ENCODE assay signal across 8 cellular contexts in genomic region chr16:30649725-30650368, GRCh38. TPM values are rescaled to one million over a fixed set of nuclear protein-coding genes. Genes with fewer than 3 reads are reported as not detected.
A peak's percentile ranks its signal among the peaks of the same experiment; 100 is the strongest.
DNase-seq lines count a peak whose midpoint lies in the region; ATAC-seq, FAIRE-seq and TF ChIP-seq lines count a peak whose summit lies in the region.

No MANE protein-coding gene starts in this region.

- TF ChIP-seq CTCF in WTC11 (IDR thresholded peaks at IDR 0.05), result no peak
- no peak for TF ChIP-seq CTCF in heart right ventricle (IDR thresholded peaks at IDR 0.05)

- CTCF ChIA-PET in WTC11 (lab: Charles Lee), result interaction anchor here (0.6 to 2.2 kb wide), 16 partner anchors 12 to 232 kb away, joined by 3 to 18 read pairs (median 6); partner anchors contain the start of gene DCTPP1

- peak overlapping the region; percentile 97 for H3K4me3 Mint-ChIP-seq in WTC11

- FAIRE-seq in small intestine (lab: Jason Lieb, UNC), result no peak

- H3K4me3 ChIP-seq in heart right ventricle (peak overlapping the region in 9 of 10 donors; percentile 73 to 97 (median 89)), small intestine (ENCODE audit: low read depth in 1 of 2, low read length in 2 of 2) (peak overlapping the region in 1 of 2 donors; percentile 45)

- H3K4me1 ChIP-seq in heart right ventricle (peaks cover 3 to 23% (median 19%) of the 10 kb centered on the region in 9 donors), small intestine (ENCODE audit: control insufficient read depth in 2 of 2, insufficient read depth in 1 of 2, low read depth in 1 of 2, low read length in 1 of 2) (peaks cover 0 to 5% of the 10 kb centered on the region in 2 donors)

- peak overlapping the region; percentile 89 to 98 (median 96) for H3K27ac ChIP-seq in heart right ventricle
- H3K27ac ChIP-seq in small intestine (ENCODE audit: low read depth in 1 of 2, low read length in 1 of 2), result peak overlapping the region; percentile 93

- peaks cover 0 to 27% (median 9%) of the 10 kb centered on the region in 9 donors for H3K36me3 ChIP-seq in heart right ventricle
- peaks cover 8 to 16% of the 10 kb centered on the region in 2 donors for H3K36me3 ChIP-seq in small intestine (ENCODE audit: control insufficient read depth in 2 of 2, insufficient read depth in 2 of 2, low read length in 2 of 2)

- H3K9me3 ChIP-seq in heart right ventricle (no peaks in the 10 kb centered on the region), small intestine (ENCODE audit: control insufficient read depth, low read depth) (no peaks in the 10 kb centered on the region)

- intact Hi-C loops in heart right ventricle (cut with DNase I), result loop anchor here in 4 of 10 donors (1.0 to 10.0 kb wide), 6 partner anchors 8 to 835 kb away; partner anchors contain the start of genes FBRS (in 2 of the 4), PAGR1 (in 1 of the 4), PPP4C (in 1 of the 4) and PRRT2 (in 1 of the 4)

- H3K9me3 Mint-ChIP-seq in WTC11, result no peaks in the 10 kb centered on the region

- H3K27ac Mint-ChIP-seq in WTC11, result peak overlapping the region; percentile 98

- 36 to 38% methylated on average over 22 of the region's 22 CpGs for WGBS in heart right ventricle, 2 donors
- WGBS in small intestine, 3 donors, result 25 to 36% (median 27%) methylated on average over 22 of the region's 22 CpGs

- H3K36me3 Mint-ChIP-seq in WTC11, result no peaks in the 10 kb centered on the region; the same call in 1 of the 2 replicates

- H3K4me1 Mint-ChIP-seq in WTC11, result peaks cover 15% of the 10 kb centered on the region

- DNase-seq in stimulated activated CD4-positive, alpha-beta T cell treated with anti-CD3 and anti-CD28 coated beads, Interleukin-12 subunit alpha, Interleukin-12 subunit beta, amount 100 ng/mL, for 4 hours, result peak; percentile 26
- DNase-seq in stimulated activated CD4-positive, alpha-beta T cell treated with anti-CD3 and anti-CD28 coated beads, Interleukin-4, amount 100 ng/mL, for 24 hours, result no peak
- DNase-seq in WTC11 (ENCODE audit: low spot score) (no peak), heart right ventricle (peak in 1 of 2 donors; percentile 42), small intestine (peak; percentile 15), OCI-M2 (lab: John Stamatoyannopoulos, UW; ENCODE audit: unreplicated experiment) (no peak)

- ATAC-seq in WTC11 (no peak), heart right ventricle (peak in 1 of 8 donors; percentile 0), GM18502 (IDR thresholded peaks at IDR 0.05; ENCODE audit: poor library complexity, unreplicated experiment) (no peak), GM21390 (IDR thresholded peaks at IDR 0.05; ENCODE audit: unreplicated experiment) (no peak)

- peaks cover 46% of the 10 kb centered on the region for H3K27me3 Mint-ChIP-seq in WTC11 (ENCODE audit: low read depth)

- H3K27me3 ChIP-seq in heart right ventricle, result no peaks in the 10 kb centered on the region
- no peaks in the 10 kb centered on the region for H3K27me3 ChIP-seq in small intestine (ENCODE audit: control insufficient read depth in 2 of 2, insufficient read depth in 2 of 2, low read length in 2 of 2)

- POLR2A ChIA-PET in WTC11 (lab: Charles Lee), result interaction anchor here (1.0 to 2.3 kb wide), 4 partner anchors 9 to 618 kb away, joined by 3 to 7 read pairs (median 6); partner anchors contain the start of gene ZNF688

TF ChIP-seq in WTC11, 78 proteins besides CTCF, POLR2A, EP300 and RAD21 (continues in another document):
- TF ChIP-seq ZNF121 (CRISPR knock-in tag; IDR thresholded peaks at IDR 0.05) (no peak), SMAD3 (CRISPR knock-in tag; IDR thresholded peaks at IDR 0.05; ENCODE audit: borderline replicate concordance) (no peak), OVOL2 (CRISPR knock-in tag; IDR thresholded peaks at IDR 0.05; ENCODE audit: borderline replicate concordance) (no peak), ESRRA (CRISPR knock-in tag; IDR thresholded peaks at IDR 0.05; ENCODE audit: borderline replicate concordance) (no peak), STAT6 (CRISPR knock-in tag; conservative IDR thresholded peaks at IDR 0.05; ENCODE audit: low read depth) (no peak), MYBL2 (CRISPR knock-in tag; IDR thresholded peaks at IDR 0.05) (no peak)
- TF ChIP-seq, protein P1, sequence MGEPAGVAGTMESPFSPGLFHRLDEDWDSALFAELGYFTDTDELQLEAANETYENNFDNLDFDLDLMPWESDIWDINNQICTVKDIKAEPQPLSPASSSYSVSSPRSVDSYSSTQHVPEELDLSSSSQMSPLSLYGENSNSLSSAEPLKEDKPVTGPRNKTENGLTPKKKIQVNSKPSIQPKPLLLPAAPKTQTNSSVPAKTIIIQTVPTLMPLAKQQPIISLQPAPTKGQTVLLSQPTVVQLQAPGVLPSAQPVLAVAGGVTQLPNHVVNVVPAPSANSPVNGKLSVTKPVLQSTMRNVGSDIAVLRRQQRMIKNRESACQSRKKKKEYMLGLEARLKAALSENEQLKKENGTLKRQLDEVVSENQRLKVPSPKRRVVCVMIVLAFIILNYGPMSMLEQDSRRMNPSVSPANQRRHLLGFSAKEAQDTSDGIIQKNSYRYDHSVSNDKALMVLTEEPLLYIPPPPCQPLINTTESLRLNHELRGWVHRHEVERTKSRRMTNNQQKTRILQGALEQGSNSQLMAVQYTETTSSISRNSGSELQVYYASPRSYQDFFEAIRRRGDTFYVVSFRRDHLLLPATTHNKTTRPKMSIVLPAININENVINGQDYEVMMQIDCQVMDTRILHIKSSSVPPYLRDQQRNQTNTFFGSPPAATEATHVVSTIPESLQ (CRISPR knock-in tag; IDR thresholded peaks at IDR 0.05), result no peak
- TF ChIP-seq, protein P2, sequence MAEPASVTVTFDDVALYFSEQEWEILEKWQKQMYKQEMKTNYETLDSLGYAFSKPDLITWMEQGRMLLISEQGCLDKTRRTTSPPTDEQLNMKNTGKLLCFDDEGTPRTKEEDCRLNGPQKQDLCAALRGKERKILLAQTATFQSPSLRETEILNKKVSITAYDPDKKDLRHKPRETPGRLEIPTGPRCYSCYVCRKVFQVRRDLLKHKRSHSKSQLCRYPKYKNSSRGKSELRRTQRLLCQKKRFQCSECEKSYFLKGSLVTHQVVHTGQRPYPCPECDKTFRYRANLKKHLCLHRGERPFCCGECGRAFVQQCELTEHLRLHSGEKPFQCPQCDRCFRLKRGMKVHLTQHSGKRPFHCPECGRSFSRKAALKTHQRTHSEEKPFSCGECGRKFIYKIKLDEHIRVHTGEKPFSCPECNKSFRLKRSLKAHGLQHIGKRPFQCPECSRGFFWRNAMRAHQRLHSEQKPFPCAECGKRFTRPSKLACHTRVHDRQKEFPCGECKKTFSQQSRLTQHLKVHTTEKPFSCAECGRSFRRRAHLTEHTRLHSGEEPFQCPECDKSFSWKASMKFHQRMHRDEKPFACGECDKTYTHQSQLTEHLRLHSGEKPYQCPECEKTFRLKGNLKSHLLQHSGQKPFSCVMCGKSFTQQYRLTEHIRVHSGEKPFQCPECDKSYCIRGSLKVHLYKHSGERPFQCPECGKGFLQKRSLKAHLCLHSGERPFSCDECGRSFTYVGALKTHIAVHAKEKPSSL (CRISPR knock-in tag; conservative IDR thresholded peaks at IDR 0.05), result no peak

RNA-seq across cellular contexts. Expression of gene PRR14, which starts 0.9 kb away (rescaled TPM):
- 21.9 to 24.3 TPM (median 22.0 TPM) in 3 replicates for total RNA-seq in WTC11 (2021)
- 10 to 100 TPM in 9 of 10 donors, 1 to 10 TPM in 1; 9.9 to 23.9 (median 16.7) TPM for total RNA-seq in heart right ventricle
- polyA plus RNA-seq in heart right ventricle, result 10 to 100 TPM; 26.8 to 58.1 TPM
- polyA plus RNA-seq in small intestine, result 100 to 1,000 TPM in 2 of 3 donors, 10 to 100 TPM in 1; 42.3 to 131 (median 123) TPM

RNA-seq across cellular contexts. Expression of gene FBRS, which starts 8.4 kb away (rescaled TPM):
- 18.9 to 23.2 TPM (median 19.9 TPM) in 3 replicates for total RNA-seq in WTC11 (2021)
- 10 to 100 TPM; 24.6 to 38.5 (median 27.5) TPM for total RNA-seq in heart right ventricle
- 10 to 100 TPM; 30.5 to 40.2 TPM for polyA plus RNA-seq in heart right ventricle
- polyA plus RNA-seq in small intestine, result 10 to 100 TPM; 36.2 to 53.7 (median 41.6) TPM

RNA-seq across cellular contexts. Expression of gene ZNF689, which starts 39.7 kb away (rescaled TPM):
- 13.2 to 16.3 TPM (median 15.9 TPM) in 3 replicates for total RNA-seq in WTC11 (2021)
- 1 to 10 TPM; 4.0 to 7.4 (median 5.6) TPM for total RNA-seq in heart right ventricle
- 1 to 10 TPM; 2.7 to 3.1 TPM for polyA plus RNA-seq in heart right ventricle
- 1 to 10 TPM; 5.7 to 7.2 (median 6.9) TPM for polyA plus RNA-seq in small intestine

RNA-seq across cellular contexts. Expression of gene SRCAP, which starts 49.1 kb away (rescaled TPM):
- total RNA-seq in WTC11 (2021) (54.9 to 58.5 TPM (median 55.8 TPM) in 3 replicates), heart right ventricle (10 to 100 TPM; 40.1 to 60.6 (median 46.7) TPM)
- polyA plus RNA-seq in heart right ventricle (10 to 100 TPM in 1 of 2 donors, 1 to 10 TPM in 1; 2.6 to 26.3 TPM), small intestine (10 to 100 TPM in 1 of 3 donors, 1 to 10 TPM in 2; 1.6 to 23.0 (median 4.5) TPM)

Comparison
In these comparisons a context has a peak if more than half of its experiments do, and no peak if none do; other contexts are left out.
1. DNase-seq: peak in stimulated activated CD4-positive, alpha-beta T cell treated with anti-CD3 and anti-CD28 coated beads, Interleukin-12 subunit alpha, Interleukin-12 subunit beta, amount 100 ng/mL, for 4 hours (single experiment) and small intestine (single experiment); none in stimulated activated CD4-positive, alpha-beta T cell treated with anti-CD3 and anti-CD28 coated beads, Interleukin-4, amount 100 ng/mL, for 24 hours (single experiment), WTC11 (single experiment) and OCI-M2 (single experiment).